ENCODE assay signal across 14 cellular contexts in the genomic region with DNA sequence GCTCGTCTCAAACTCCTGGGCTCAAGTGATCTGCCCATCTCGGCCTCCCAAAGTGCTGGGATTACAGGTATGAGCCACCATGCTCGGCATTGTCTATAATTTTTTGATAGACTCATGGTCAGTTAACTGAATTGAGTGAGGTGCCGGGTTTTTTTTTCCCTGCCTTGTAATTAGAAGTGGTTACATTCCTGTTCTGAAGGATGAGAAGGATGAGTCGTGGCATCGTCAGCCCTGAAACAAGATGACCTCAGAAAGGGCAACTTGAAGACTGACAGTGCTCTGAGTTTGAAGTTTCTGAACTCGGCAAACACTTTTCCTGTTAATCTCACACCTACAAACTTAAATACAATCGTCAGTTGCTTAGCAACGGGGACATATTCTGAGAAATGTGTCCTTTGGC.
"Had no signal": no experiment of that assay in that cellular context is flagged by ENCODE, and none has a peak within 500 bp of the region (broad histone marks: within the 10 kb centered on the region; RNA-seq: fewer than 3 reads in every experiment).

No MANE protein-coding gene starts in this region.

- H3K27ac ChIP-seq: coronary artery, epithelial cell of prostate, hepatocyte, lower lobe of right lung, skin epidermis, stomach, thoracic aorta had no signal

- H3K4me3 ChIP-seq: coronary artery, hepatocyte, lower lobe of right lung, skin epidermis, stomach, thoracic aorta had no signal

- H3K36me3 ChIP-seq: lower lobe of right lung, stomach, thoracic aorta had no signal

- H3K9me3 ChIP-seq: lower lobe of right lung, stomach, thoracic aorta had no signal

- H3K4me1 ChIP-seq: lower lobe of right lung had no signal

- DNase-seq: activated CD4-positive, alpha-beta memory T cell treated with anti-CD3 and anti-CD28 coated beads for 36 hours; activated gamma-delta T cell; activated naive CD8-positive, alpha-beta T cell treated with anti-CD3 and anti-CD28 coated beads for 36 hours; activated T-cell treated with anti-CD3 and anti-CD28 coated beads, Interleukin-2, amount 50 U/mL, for 4 hours; effector memory CD4-positive, alpha-beta T cell; lower lobe of right lung; naive thymus-derived CD4-positive, alpha-beta T cell; stimulated activated CD4-positive, alpha-beta T cell treated with anti-CD3 and anti-CD28 coated beads, Interleukin-4, amount 100 ng/mL, for 4 hours; stomach had no signal
